1 cellular context compared by ENCODE assay signal in genomic region chr10:128537888-128538287, GRCh38.
TF ChIP-seq lines count a peak whose summit lies in the region.

No MANE protein-coding gene starts in this region.

TF ChIP-seq in K562, 482 proteins besides CTCF, POLR2A, EP300 and RAD21 (continued from another document):
- TF ChIP-seq CHAMP1 (IDR thresholded peaks at IDR 0.05) (no peak), SAFB (IDR thresholded peaks at IDR 0.05; ENCODE audit: borderline replicate concordance, low read depth, low read length) (no peak), NEUROD1 (IDR thresholded peaks at IDR 0.05; ENCODE audit: borderline replicate concordance, low read depth, low read length, partially characterized antibody) (no peak), LEF1 (IDR thresholded peaks at IDR 0.05) (no peak), ZHX1 (conservative IDR thresholded peaks at IDR 0.05; ENCODE audit: low read length) (no peak), SREBF2 (CRISPR knock-in tag; IDR thresholded peaks at IDR 0.05) (no peak), GATA2 (CRISPR knock-in tag; IDR thresholded peaks at IDR 0.05) (no peak), MAFG (tag; conservative IDR thresholded peaks at IDR 0.05) (no peak), ARHGAP35 (IDR thresholded peaks at IDR 0.05; ENCODE audit: partially characterized antibody) (no peak), KAT2B (IDR thresholded peaks at IDR 0.05; ENCODE audit: low read depth, low read length) (no peak), FOXK1 (CRISPR knock-in tag; IDR thresholded peaks at IDR 0.05; ENCODE audit: borderline replicate concordance) (no peak)
